ENCODE assay signal across 8 cellular contexts in the genomic region with DNA sequence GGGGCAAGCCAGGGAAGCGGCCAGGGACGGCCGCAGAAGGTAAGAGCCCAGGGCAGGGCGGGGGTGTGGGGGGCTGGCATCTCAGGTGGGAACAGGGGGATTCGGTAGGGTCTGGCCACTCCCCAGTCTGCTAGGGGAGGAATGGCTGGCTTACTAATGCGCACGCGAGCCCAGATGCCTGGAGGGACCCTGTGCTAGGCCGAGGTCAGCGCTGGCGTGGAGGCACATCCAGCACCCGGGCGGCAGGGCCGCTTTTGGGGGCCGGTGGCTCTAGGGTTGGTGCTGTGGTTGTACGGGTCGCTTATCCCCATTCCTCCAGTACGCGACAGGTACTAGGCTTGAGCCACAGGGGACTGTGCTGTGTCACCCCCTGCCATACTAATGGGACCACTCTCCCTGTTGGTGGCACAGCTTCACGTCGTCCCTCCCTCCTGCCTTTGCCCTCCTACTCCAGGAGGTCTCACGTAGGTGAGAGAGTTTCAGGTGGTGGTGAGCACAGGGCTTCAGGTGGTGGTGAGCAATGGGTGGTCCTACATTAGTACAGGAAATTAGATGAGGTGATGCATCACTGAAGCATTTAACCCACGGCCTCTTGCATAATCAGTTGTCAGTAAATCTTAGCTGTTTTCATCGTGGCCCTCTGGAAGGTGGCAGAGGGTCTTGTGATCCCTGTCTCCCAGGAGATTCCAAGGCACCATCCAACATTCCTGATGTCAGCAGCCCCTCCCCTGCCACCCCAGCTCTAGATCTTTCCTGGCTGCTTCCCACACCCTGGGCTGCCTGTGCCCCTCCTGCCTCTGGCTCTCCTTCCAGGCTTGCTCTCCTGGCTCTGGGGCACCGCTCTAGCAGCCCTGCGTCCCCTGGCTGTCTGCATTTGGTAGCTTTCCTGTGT.
A peak's percentile ranks its signal among the peaks of the same experiment; 100 is the strongest.
DNase-seq lines count a peak whose midpoint lies in the region; ATAC-seq and TF ChIP-seq lines count a peak whose summit lies in the region.

No MANE protein-coding gene starts in this region.

- peak overlapping the region; percentile 38 to 97 (median 83); a peak in 20 of 22 replicates for H3K27ac ChIP-seq in BLaER1 treated with 17β-estradiol and CSF1 and Interleukin-3, amounts not matched to agents 10 nM and 100 nM
- peak overlapping the region; percentile 36 for H3K27ac ChIP-seq in duodenal mucosa (ENCODE audit: low read depth, low read length)
- peak overlapping the region; percentile 98 to 100 for H3K27ac ChIP-seq in tibial artery

- DNase-seq in NAMALWA (ENCODE audit: low spot score) (peak; percentile 60), medulla oblongata (ENCODE audit: extremely low spot score) (peak; percentile 88), tibial artery (peak; percentile 81 to 93), NCI-H1092 treated with DMSO at 0.1 percent for 48 hours (lab: John Stamatoyannopoulos, UW) (no peak), NCI-H1105 treated with DMSO at 0.1 percent for 48 hours (lab: John Stamatoyannopoulos, UW) (no peak)

- peaks cover 8 to 44% (median 40%) of the 10 kb centered on the region in 11 experiments; a peak in 21 of 22 replicates for H3K36me3 ChIP-seq in BLaER1 treated with 17β-estradiol and CSF1 and Interleukin-3, amounts not matched to agents 10 nM and 100 nM
- H3K36me3 ChIP-seq in duodenal mucosa (ENCODE audit: control insufficient read depth in 1 of 2, insufficient read depth in 2 of 2, low read length in 2 of 2) (no peaks in the 10 kb centered on the region), tibial artery (peaks cover 8 to 35% (median 33%) of the 10 kb centered on the region in 3 donors)

- no peak for TF ChIP-seq CTCF in tibial artery (IDR thresholded peaks at IDR 0.05)

- intact Hi-C loops in tibial artery (cut with DNase I; ENCODE audit: low total_unique reads), result loop anchor here (2.0 kb wide), 1 partner anchor 22 kb away; a partner anchor contains a TSS

- no peaks in the 10 kb centered on the region for H3K9me3 ChIP-seq in BLaER1 treated with 17β-estradiol and CSF1 and Interleukin-3, amounts not matched to agents 10 nM and 100 nM (replicated peaks in 1 of 11)
- H3K9me3 ChIP-seq in duodenal mucosa (ENCODE audit: control insufficient read depth in 1 of 2, low read length in 2 of 2) (no peaks in the 10 kb centered on the region), tibial artery (no peaks in the 10 kb centered on the region)

- peaks cover 55 to 80% (median 70%) of the 10 kb centered on the region in 10 experiments for H3K4me1 ChIP-seq in BLaER1 treated with 17β-estradiol and CSF1 and Interleukin-3, amounts not matched to agents 10 nM and 100 nM
- H3K4me1 ChIP-seq in duodenal mucosa (ENCODE audit: control insufficient read depth in 1 of 2, insufficient read depth in 2 of 2, low read length in 2 of 2) (peaks cover 0 to 6% of the 10 kb centered on the region in 2 donors), tibial artery (peaks cover 12 to 99% (median 84%) of the 10 kb centered on the region in 4 donors)

- no peak for ATAC-seq in GM18861 (IDR thresholded peaks at IDR 0.05; ENCODE audit: unreplicated experiment)

- H3K4me2 ChIP-seq in BLaER1 treated with 17β-estradiol and CSF1 and Interleukin-3, amounts not matched to agents 10 nM and 100 nM, result peak overlapping the region; percentile 82 to 98 (median 92)

- H3K9ac ChIP-seq in BLaER1 treated with 17β-estradiol and CSF1 and Interleukin-3, amounts not matched to agents 10 nM and 100 nM, result peak overlapping the region; percentile 75 to 89 (median 83)
- H3K9ac ChIP-seq in duodenal mucosa (ENCODE audit: low read depth in 1 of 2, low read length in 2 of 2), result peak overlapping the region in 1 of 2 donors; percentile 29

- peaks cover 0 to 56% (median 52%) of the 10 kb centered on the region in 11 experiments; a peak in 18 of 22 replicates for H4K20me1 ChIP-seq in BLaER1 treated with 17β-estradiol and CSF1 and Interleukin-3, amounts not matched to agents 10 nM and 100 nM

- no peaks in the 10 kb centered on the region; a peak in 1 of 22 replicates for H3K27me3 ChIP-seq in BLaER1 treated with 17β-estradiol and CSF1 and Interleukin-3, amounts not matched to agents 10 nM and 100 nM
- H3K27me3 ChIP-seq in duodenal mucosa (ENCODE audit: control insufficient read depth in 1 of 2, insufficient read depth in 2 of 2, low read length in 2 of 2) (peaks cover 13 to 20% of the 10 kb centered on the region in 2 donors), tibial artery (no peaks in the 10 kb centered on the region)

- peak overlapping the region; percentile 48 to 84 (median 72) for H3K4me3 ChIP-seq in BLaER1 treated with 17β-estradiol and CSF1 and Interleukin-3, amounts not matched to agents 10 nM and 100 nM
- H3K4me3 ChIP-seq in duodenal mucosa (ENCODE audit: low read depth in 1 of 2, low read length in 2 of 2) (peak overlapping the region; percentile 54 to 62), tibial artery (peak overlapping the region; percentile 52 to 58)

Comparison
In these comparisons a context has a peak if more than half of its experiments do, and no peak if none do; other contexts are left out.
1. H3K27ac ChIP-seq: peak in every context shown above with its lines; median percentile 99 in tibial artery; 83 in BLaER1 treated with 17β-estradiol and CSF1 and Interleukin-3, amounts not matched to agents 10 nM and 100 nM; 36 in duodenal mucosa.
2. DNase-seq: peak in NAMALWA (single experiment), medulla oblongata (single experiment) and tibial artery (2 of 2); none in NCI-H1092 treated with DMSO at 0.1 percent for 48 hours (single experiment) and NCI-H1105 treated with DMSO at 0.1 percent for 48 hours (single experiment).
3. Peak in every context shown above with its lines, with median percentiles within 50 percentile points of each other: H3K4me3 ChIP-seq.